ENCODE assay signal across 17 cellular contexts in genomic region chr11:43835104-43835503, GRCh38. TPM values are rescaled to one million over a fixed set of nuclear protein-coding genes. Genes with fewer than 3 reads are reported as not detected.
DNase-seq lines count a peak whose midpoint lies in the region; ATAC-seq, FAIRE-seq and TF ChIP-seq lines count a peak whose summit lies in the region.
"Had no signal": no experiment of that assay in that cellular context is flagged by ENCODE, and none has a peak within 500 bp of the region (broad histone marks: within the 10 kb centered on the region; RNA-seq: fewer than 3 reads in every experiment).

No MANE protein-coding gene starts in this region.

- H3K4me1 ChIP-seq in body of pancreas (no peaks in the 10 kb centered on the region), uterus (no peaks in the 10 kb centered on the region)
- H3K4me1 ChIP-seq: Peyer's patch had no signal

- H3K36me3 ChIP-seq in body of pancreas (replicated peaks in 1 of 2; ENCODE audit: insufficient read depth in 1 of 2, low read depth in 2 of 2) (peaks cover 0 to 2% of the 10 kb centered on the region in 2 donors), uterus (no peaks in the 10 kb centered on the region)
- H3K36me3 ChIP-seq: Peyer's patch had no signal

- intact Hi-C loops in body of pancreas (cut with DNase I) (no loop called here), uterus (cut with DNase I; ENCODE audit: low total_unique reads) (no loop called here)

- H3K27ac ChIP-seq in body of pancreas (no peak overlapping the region), uterus (no peak overlapping the region)
- H3K27ac ChIP-seq: cardiac muscle cell, foreskin keratinocyte, Peyer's patch had no signal

- TF ChIP-seq POLR2A in body of pancreas (IDR thresholded peaks at IDR 0.05) (no peak), uterus (IDR thresholded peaks at IDR 0.05) (no peak)

- no peak overlapping the region for H3K4me3 ChIP-seq in body of pancreas
- H3K4me3 ChIP-seq in uterus = no peak overlapping the region
- H3K4me3 ChIP-seq: cardiac muscle cell, Peyer's patch had no signal

- DNase-seq in NCI-H146 treated with DMSO at 0.1 percent for 48 hours (lab: John Stamatoyannopoulos, UW; ENCODE audit: unreplicated experiment) (peak; percentile 35), body of pancreas (peak in 3 of 4 donors; percentile 15 to 27 (median 20)), retina (peak; percentile 71), NAMALWA (ENCODE audit: low spot score) (no peak), HUDEP-2 (lab: John Stamatoyannopoulos, UW; ENCODE audit: unreplicated experiment in 76 of 76) (no peak), uterus (no peak)
- DNase-seq: activated CD4-positive, alpha-beta memory T cell treated with anti-CD3 and anti-CD28 coated beads for 36 hours; activated T-cell treated with anti-CD3 and anti-CD28 coated beads, Interleukin-2, amount 50 U/mL, for 48 hours; endodermal cell; foreskin keratinocyte; HFFc6; naive B cell; NCI-H524 treated with DMSO at 0.1 percent for 48 hours; Peyer's patch had no signal

- 84 to 87% methylated on average over 7 of the region's 7 CpGs for WGBS in body of pancreas, 2 donors

- FAIRE-seq in islet of Langerhans (lab: Jason Lieb, UNC) = peak; percentile 100

- H3K27me3 ChIP-seq in body of pancreas (no peaks in the 10 kb centered on the region), uterus (no peaks in the 10 kb centered on the region)
- H3K27me3 ChIP-seq: cardiac muscle cell, foreskin keratinocyte, Peyer's patch had no signal

- no peaks in the 10 kb centered on the region for H3K9me3 ChIP-seq in body of pancreas
- H3K9me3 ChIP-seq in uterus = no peaks in the 10 kb centered on the region
- H3K9me3 ChIP-seq: Peyer's patch had no signal

- ATAC-seq in body of pancreas (no peak), GM21528 (IDR thresholded peaks at IDR 0.05; ENCODE audit: low FRiP score, unreplicated experiment) (no peak)
- ATAC-seq: foreskin keratinocyte had no signal

- TF ChIP-seq CTCF in body of pancreas (IDR thresholded peaks at IDR 0.05) (no peak), uterus (IDR thresholded peaks at IDR 0.05) (no peak)

RNA-seq across cellular contexts. Expression of gene ALKBH3, which starts 45.5 kb away (rescaled TPM):
- 10 to 100 TPM; 29.3 to 30.0 TPM for total RNA-seq in body of pancreas
- total RNA-seq in uterus = 10 to 100 TPM; 39.6 to 75.3 (median 55.7) TPM

Comparison
In these comparisons a context has a peak if more than half of its experiments do, and no peak if none do; other contexts are left out.
1. DNase-seq: peak in NCI-H146 treated with DMSO at 0.1 percent for 48 hours (single experiment), body of pancreas (3 of 4) and retina (single experiment); none in NAMALWA (single experiment), HUDEP-2 (0 of 76) and uterus (0 of 2).